ENCODE assay signal across 11 cellular contexts in the genomic region with DNA sequence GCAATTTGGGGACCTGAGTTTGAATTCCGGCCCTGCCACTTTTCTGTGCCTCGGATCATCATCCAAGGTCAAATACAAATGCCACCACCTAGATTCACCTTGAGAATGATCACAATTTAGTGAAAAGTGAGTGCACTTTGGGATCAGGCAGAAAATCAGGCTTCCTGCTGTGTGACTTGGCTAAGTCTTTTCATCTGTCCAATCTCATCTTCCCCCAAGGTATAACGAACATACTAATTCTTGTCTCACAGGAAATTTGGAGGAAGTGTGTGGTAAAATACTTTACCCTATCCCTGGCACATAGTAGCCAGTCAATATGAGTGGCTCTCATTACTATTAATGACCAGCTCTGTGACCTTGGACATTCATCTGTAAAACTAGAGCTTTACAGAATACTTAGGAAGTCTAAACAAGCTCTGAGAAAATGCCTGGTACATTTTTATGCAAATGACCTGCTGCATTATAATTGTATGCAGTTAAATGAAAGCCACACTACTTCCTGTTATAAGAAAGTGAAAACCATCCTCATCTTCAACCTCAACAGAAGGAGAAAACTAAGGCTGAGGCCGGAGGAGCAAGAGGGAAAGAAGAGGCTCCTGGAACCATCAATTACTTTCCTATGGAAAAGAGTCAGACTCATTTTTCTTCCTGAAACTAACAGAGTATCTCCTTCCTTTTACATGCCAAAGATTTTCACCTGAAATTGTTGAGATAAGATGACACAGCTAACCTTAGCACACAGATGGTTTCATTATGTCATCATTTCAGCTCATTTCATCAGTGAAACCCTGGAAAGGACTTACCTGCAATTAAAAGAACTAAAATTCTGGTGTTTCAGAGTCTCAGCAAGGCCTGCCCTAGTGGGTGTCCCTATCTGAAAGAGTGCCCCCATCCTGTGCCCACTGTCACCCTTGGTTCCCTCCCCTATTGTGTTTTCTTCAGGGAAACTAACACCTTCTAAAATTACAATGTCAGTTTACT. TPM values are rescaled to one million over a fixed set of nuclear protein-coding genes. Genes with fewer than 3 reads are reported as not detected.
DNase-seq lines count a peak whose midpoint lies in the region; ATAC-seq and TF ChIP-seq lines count a peak whose summit lies in the region.
"Had no signal": no experiment of that assay in that cellular context is flagged by ENCODE, and none has a peak within 500 bp of the region (broad histone marks: within the 10 kb centered on the region; RNA-seq: fewer than 3 reads in every experiment).

No MANE protein-coding gene starts in this region.

- H3K27me3 ChIP-seq in DOHH2 (ENCODE audit: control insufficient read depth, low read length), result no peaks in the 10 kb centered on the region
- H3K27me3 ChIP-seq: spleen had no signal

- H3K4me3 Mint-ChIP-seq in activated T-helper 2 cell treated with anti-CD3 and anti-CD28 coated beads, Interferon-gamma antibody, Interleukin-2, Interleukin-4, amounts not matched to agents 10 μg/mL and 5 μg/mL and 100 μg/mL, durations not matched to agents 14 hours and 24 hours and 36 hours (ENCODE audit: low read depth), result no peak overlapping the region
- H3K4me3 Mint-ChIP-seq: neural crest cell had no signal

- H3K27ac ChIP-seq in DOHH2 (ENCODE audit: low read depth, low read length), result no peak overlapping the region
- H3K27ac ChIP-seq: GM23248 had no signal

- no peak for TF ChIP-seq CTCF in DOHH2 (IDR thresholded peaks at IDR 0.05; ENCODE audit: low read depth, low read length, poor library complexity, severe bottlenecking)

- H3K79me2 ChIP-seq in DOHH2 (ENCODE audit: control insufficient read depth, low read length), result no peaks in the 10 kb centered on the region

- H3F3A ChIP-seq in DOHH2 (ENCODE audit: control insufficient read depth, insufficient read depth), result no peaks in the 10 kb centered on the region

- H3K9me2 ChIP-seq in DOHH2 (replicated peaks; ENCODE audit: control insufficient read depth, low read length), result no peaks in the 10 kb centered on the region

- peak overlapping the region; percentile 21 for H3K4me3 ChIP-seq in DOHH2 (ENCODE audit: low read length)
- H3K4me3 ChIP-seq: GM23248, spleen had no signal

- H3K36me3 Mint-ChIP-seq in activated T-helper 2 cell treated with anti-CD3 and anti-CD28 coated beads, Interferon-gamma antibody, Interleukin-2, Interleukin-4, amounts not matched to agents 10 μg/mL and 5 μg/mL and 100 μg/mL, durations not matched to agents 14 hours and 24 hours and 36 hours (ENCODE audit: low read depth), result no peaks in the 10 kb centered on the region

- no peaks in the 10 kb centered on the region for H3K9me3 Mint-ChIP-seq in activated T-helper 2 cell treated with anti-CD3 and anti-CD28 coated beads, Interferon-gamma antibody, Interleukin-2, Interleukin-4, amounts not matched to agents 10 μg/mL and 5 μg/mL and 100 μg/mL, durations not matched to agents 14 hours and 24 hours and 36 hours
- H3K9me3 Mint-ChIP-seq: neural crest cell had no signal

- peaks cover 12% of the 10 kb centered on the region for H3K4me1 ChIP-seq in DOHH2 (ENCODE audit: control insufficient read depth, low read length)

- H3K9me3 ChIP-seq in DOHH2 (ENCODE audit: control insufficient read depth, insufficient read depth, low read length), result no peaks in the 10 kb centered on the region
- H3K9me3 ChIP-seq: spleen had no signal

- H3K4me1 Mint-ChIP-seq in activated T-helper 2 cell treated with anti-CD3 and anti-CD28 coated beads, Interferon-gamma antibody, Interleukin-2, Interleukin-4, amounts not matched to agents 10 μg/mL and 5 μg/mL and 100 μg/mL, durations not matched to agents 14 hours and 24 hours and 36 hours (ENCODE audit: low read depth), result peaks cover 52% of the 10 kb centered on the region
- H3K4me1 Mint-ChIP-seq: neural crest cell had no signal

- H3K27ac Mint-ChIP-seq in activated T-helper 2 cell treated with anti-CD3 and anti-CD28 coated beads, Interferon-gamma antibody, Interleukin-2, Interleukin-4, amounts not matched to agents 10 μg/mL and 5 μg/mL and 100 μg/mL, durations not matched to agents 14 hours and 24 hours and 36 hours, result peak overlapping the region; percentile 4

- H4K20me1 ChIP-seq in DOHH2 (ENCODE audit: control insufficient read depth, insufficient read depth, low read depth, low read length), result no peaks in the 10 kb centered on the region

- peaks cover 3% of the 10 kb centered on the region for H3K27me3 Mint-ChIP-seq in activated T-helper 2 cell treated with anti-CD3 and anti-CD28 coated beads, Interferon-gamma antibody, Interleukin-2, Interleukin-4, amounts not matched to agents 10 μg/mL and 5 μg/mL and 100 μg/mL, durations not matched to agents 14 hours and 24 hours and 36 hours (ENCODE audit: low read depth)

- ATAC-seq in GM18868 (IDR thresholded peaks at IDR 0.05; ENCODE audit: unreplicated experiment), result peak; percentile 62
- ATAC-seq in HG02973 (IDR thresholded peaks at IDR 0.05; ENCODE audit: unreplicated experiment), result peak; percentile 69

- no peak for DNase-seq in activated T-helper 2 cell treated with anti-CD3 and anti-CD28 coated beads, Interferon-gamma antibody, Interleukin-2, Interleukin-4, amounts not matched to agents 10 μg/mL and 5 μg/mL and 100 μg/mL, durations not matched to agents 14 hours and 24 hours and 36 hours (ENCODE audit: low spot score)
- no peak for DNase-seq in posterior cingulate gyrus
- DNase-seq in LoVo (ENCODE audit: low spot score), result no peak
- DNase-seq in DMS79 treated with DMSO at 0.1 percent for 48 hours (lab: John Stamatoyannopoulos, UW), result no peak
- DNase-seq: GM23248, NCI-H345, spleen had no signal

- H3K36me3 ChIP-seq in DOHH2 (ENCODE audit: control insufficient read depth, low read length), result no peaks in the 10 kb centered on the region
- H3K36me3 ChIP-seq: spleen had no signal

- intact Hi-C loops in activated T-helper 2 cell treated with anti-CD3 and anti-CD28 coated beads, Interferon-gamma antibody, Interleukin-2, Interleukin-4, amounts not matched to agents 10 μg/mL and 5 μg/mL and 100 μg/mL, durations not matched to agents 14 hours and 24 hours and 36 hours (cut with micrococcal nuclease), result loop anchor here (1.0 to 5.0 kb wide), 2 partner anchors 35 to 114 kb away; partner anchors contain the start of gene RGS8
- intact Hi-C loops in posterior cingulate gyrus (cut with DNase I), result no loop called here

- H3K4me2 ChIP-seq in DOHH2 (ENCODE audit: low read length), result peak overlapping the region; percentile 38

RNA-seq across cellular contexts. Expression of gene RGS8, which starts 32.6 kb away (rescaled TPM):
- not detected in 2 replicates for total RNA-seq in activated T-helper 2 cell treated with anti-CD3 and anti-CD28 coated beads, Interferon-gamma antibody, Interleukin-2, Interleukin-4, amounts not matched to agents 10 μg/mL and 5 μg/mL and 100 μg/mL, durations not matched to agents 14 hours and 24 hours and 36 hours
- total RNA-seq: GM23248 had no signal
